ENCODE assay signal across 9 cellular contexts in the genomic region with DNA sequence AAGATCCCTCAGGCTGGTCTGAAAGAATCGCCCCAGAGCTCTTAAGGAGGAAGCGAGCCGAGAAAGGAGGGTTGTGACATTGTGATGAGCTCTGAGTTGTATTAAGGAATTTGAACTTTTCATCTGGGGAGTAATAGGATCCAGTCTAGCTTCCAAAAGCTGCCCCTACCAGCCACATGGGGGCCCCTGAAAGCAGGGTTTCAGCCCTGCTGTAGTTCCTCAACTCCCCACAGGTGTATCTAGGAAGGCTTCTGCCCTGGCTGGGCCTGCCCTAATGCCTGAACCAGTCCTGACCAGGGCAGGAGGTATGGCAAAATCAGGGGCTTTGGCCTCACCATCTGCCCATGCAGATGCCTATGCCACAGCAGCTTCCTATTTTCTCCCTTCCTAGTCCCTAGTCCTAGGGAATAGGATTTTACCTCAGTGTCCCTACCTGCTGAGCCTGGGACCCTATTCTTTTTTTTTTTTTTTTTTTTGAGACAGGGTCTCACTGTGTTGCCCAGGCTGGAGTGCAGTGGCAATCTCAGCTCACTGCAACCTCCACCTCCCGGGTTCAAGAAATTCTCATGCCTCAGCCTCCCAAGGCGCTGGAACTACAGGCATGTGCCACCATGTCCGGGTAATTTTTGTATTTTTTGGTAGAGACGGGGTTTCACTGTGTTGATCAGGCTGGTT. TPM values are rescaled to one million over a fixed set of nuclear protein-coding genes. Genes with fewer than 3 reads are reported as not detected.
DNase-seq lines count a peak whose midpoint lies in the region; ATAC-seq, FAIRE-seq and TF ChIP-seq lines count a peak whose summit lies in the region.
"Had no signal": no experiment of that assay in that cellular context is flagged by ENCODE, and none has a peak within 500 bp of the region (broad histone marks: within the 10 kb centered on the region; RNA-seq: fewer than 3 reads in every experiment).

No MANE protein-coding gene starts in this region.

- H3K9ac ChIP-seq in BLaER1, result no peak overlapping the region

- H3K36me3 ChIP-seq in BLaER1 (no peaks in the 10 kb centered on the region), adrenal gland (replicated peaks in 1 of 2) (peaks cover 0 to 17% of the 10 kb centered on the region in 2 donors), tibial nerve (peaks cover 0 to 43% (median 0%) of the 10 kb centered on the region in 3 donors)

- H3K27ac ChIP-seq in BLaER1, result no peak overlapping the region
- H3K27ac ChIP-seq in RWPE1, result peak overlapping the region; percentile 20; the same call in 1 of the 2 replicates
- no peak overlapping the region for H3K27ac ChIP-seq in adrenal gland
- H3K27ac ChIP-seq in tibial nerve, result no peak overlapping the region

- whole genome bisulfite sequencing in adrenal gland, 4 donors, result 81 to 86% (median 84%) methylated on average over 7 of the region's 7 CpGs
- 66 to 67% methylated on average over 7 of the region's 7 CpGs for WGBS in tibial nerve, 2 donors

- H3K27me3 ChIP-seq in BLaER1 (no peaks in the 10 kb centered on the region), adrenal gland (no peaks in the 10 kb centered on the region), tibial nerve (no peaks in the 10 kb centered on the region)

- ATAC-seq in HG03432 (IDR thresholded peaks at IDR 0.05; ENCODE audit: unreplicated experiment) (peak; percentile 47), GM19035 (IDR thresholded peaks at IDR 0.05; ENCODE audit: unreplicated experiment) (no peak)

- intact Hi-C loops in adrenal gland (cut with DNase I), result no loop called here

- peak overlapping the region; percentile 58 for H3K4me2 ChIP-seq in BLaER1

- no peak for TF ChIP-seq POLR2A in GM12892 (IDR thresholded peaks at IDR 0.05; ENCODE audit: low read depth, low read length)
- TF ChIP-seq POLR2A in adrenal gland (IDR thresholded peaks at IDR 0.05), result no peak
- no peak for TF ChIP-seq POLR2A in tibial nerve (IDR thresholded peaks at IDR 0.05)

- DNase-seq in GM12892 (ENCODE audit: insufficient read length) (no peak), RWPE1 (ENCODE audit: low spot score) (peak; percentile 90), adrenal gland (peak in 4 of 7 donors; percentile 32 to 48 (median 38)), kidney tubule cell (ENCODE audit: low spot score) (peak; percentile 77), tibial nerve (ENCODE audit: low spot score in 2 of 2) (no peak)

- H3K4me3 ChIP-seq in BLaER1 (no peak overlapping the region), adrenal gland (no peak overlapping the region), tibial nerve (no peak overlapping the region)

- peak; percentile 82 for FAIRE-seq in GM12892 (lab: Jason Lieb, UNC)

- TF ChIP-seq EP300 in tibial nerve (IDR thresholded peaks at IDR 0.05), result no peak

- CTCF ChIA-PET in RWPE1 (lab: Yijun Ruan, JAX), result interaction anchor here (0.6 to 2.3 kb wide), 16 partner anchors 11 to 190 kb away, joined by 3 to 23 read pairs (median 4); no protein-coding TSS in a partner anchor

- POLR2A ChIA-PET in RWPE1 (lab: Yijun Ruan, JAX; ENCODE audit: low non-redundant PET), result no interaction called here

- H3K4me1 ChIP-seq in BLaER1 (peaks cover 32% of the 10 kb centered on the region), adrenal gland (replicated peaks in 1 of 2) (no peaks in the 10 kb centered on the region), tibial nerve (no peaks in the 10 kb centered on the region)

- no peaks in the 10 kb centered on the region for H4K20me1 ChIP-seq in BLaER1

- TF ChIP-seq CTCF in RWPE1 (conservative IDR thresholded peaks at IDR 0.05; ENCODE audit: low read depth) (peak; percentile 88), adrenal gland (IDR thresholded peaks at IDR 0.05) (peak; percentile 12 to 53 (median 44)), tibial nerve (IDR thresholded peaks at IDR 0.05) (peak in 4 of 5 experiments; percentile 10 to 36 (median 18))

- H3K9me3 ChIP-seq in BLaER1 (no peaks in the 10 kb centered on the region), adrenal gland (replicated peaks in 1 of 3) (no peaks in the 10 kb centered on the region), tibial nerve (no peaks in the 10 kb centered on the region)

RNA-seq across cellular contexts. Expression of a gene that starts 5.0 kb away (rescaled TPM):
- polyA plus RNA-seq in GM12892 (2012; ENCODE audit: missing spikeins), result 21.0 TPM
- total RNA-seq in adrenal gland (100 to 1,000 TPM in 1 of 8 donors, 10 to 100 TPM in 7; 45.0 to 110 (median 61.6) TPM), tibial nerve (10 to 100 TPM; 49.2 to 61.4 (median 52.2) TPM)
- 10 to 100 TPM; 10.8 to 63.2 (median 18.7) TPM for polyA plus RNA-seq in adrenal gland

RNA-seq across cellular contexts. Expression of a gene that starts 14.0 kb away (rescaled TPM):
- polyA plus RNA-seq in GM12892 (2012; ENCODE audit: missing spikeins), result 0.13 TPM
- 10 to 100 TPM in 6 of 8 donors, 1 to 10 TPM in 2; 5.6 to 18.2 (median 13.1) TPM for total RNA-seq in adrenal gland
- polyA plus RNA-seq in adrenal gland, result 1 to 10 TPM; 5.6 to 7.5 (median 5.6) TPM
- total RNA-seq in tibial nerve, result 10 to 100 TPM; 21.0 to 32.6 (median 25.6) TPM
- total RNA-seq: T-helper 1 cell treated with Interleukin-12 subunit alpha and Interleukin-12 subunit beta and Interleukin-4 antibody, amounts not matched to agents 30 ng/mL and 1 ng/mL, for 36 hours had no signal

Comparison
In these comparisons a context has a peak if more than half of its experiments do, and no peak if none do; other contexts are left out.
1. DNase-seq: peak in RWPE1 (single experiment), adrenal gland (4 of 7) and kidney tubule cell (single experiment); none in GM12892 (single experiment) and tibial nerve (0 of 2).
2. CTCF ChIP-seq: peak in every context shown above with its lines; median percentile 88 in RWPE1; 44 in adrenal gland; 18 in tibial nerve.